In genomic region chr6:161169060-161169459, GRCh38 we compare ENCODE assay signal across 1 cellular context.
TF ChIP-seq lines count a peak whose summit lies in the region.

No MANE protein-coding gene starts in this region.

TF ChIP-seq in SK-N-SH, 30 proteins besides CTCF, POLR2A, EP300 and RAD21:
- TF ChIP-seq IRF3 (IDR thresholded peaks at IDR 0.05; ENCODE audit: low read depth, low read length) (no peak), PBX3 (IDR thresholded peaks at IDR 0.05) (peak; percentile 7; the same call in 1 of the 2 replicates)
